ENCODE assay signal across 8 cellular contexts in genomic region chr3:70550723-70551319, GRCh38.
A peak's percentile ranks its signal among the peaks of the same experiment; 100 is the strongest.
DNase-seq lines count a peak whose midpoint lies in the region; ATAC-seq and TF ChIP-seq lines count a peak whose summit lies in the region.

No MANE protein-coding gene starts in this region.

- peaks cover 6% of the 10 kb centered on the region for H3K27me3 ChIP-seq in RWPE2 (ENCODE audit: insufficient read depth, poor library complexity, severe bottlenecking)
- no peaks in the 10 kb centered on the region for H3K27me3 ChIP-seq in cardiac muscle cell
- no peaks in the 10 kb centered on the region for H3K27me3 ChIP-seq in spleen (replicated peaks in 1 of 7)

- intact Hi-C loops in spleen (cut with DNase I; ENCODE audit: low total_unique reads): loop anchor here (5.0 kb wide), 1 partner anchor 1036 kb away; no protein-coding TSS in a partner anchor

- peak; percentile 46 for DNase-seq in AG10803 (ENCODE audit: low read depth)
- no peak for DNase-seq in RWPE2 (ENCODE audit: low spot score)
- peak; percentile 50 for DNase-seq in activated T-helper 9 cell treated with anti-CD3 and anti-CD28 coated beads, Interleukin-2, amount 50 U/mL, for 16 hours (ENCODE audit: low read depth)
- DNase-seq in cardiac muscle cell (ENCODE audit: low read depth in 1 of 2, low spot score in 1 of 2): peak; percentile 39 to 73
- peak; percentile 87 for DNase-seq in spleen
- DNase-seq in mesenteric fat pad (ENCODE audit: low spot score): no peak

- H3K27ac ChIP-seq in RWPE2 (ENCODE audit: poor library complexity, severe bottlenecking) (no peak overlapping the region), cardiac muscle cell (no peak overlapping the region), spleen (no peak overlapping the region)

- H3K4me3 ChIP-seq in AG10803 (ENCODE audit: low read length): no peak overlapping the region
- no peak overlapping the region for H3K4me3 ChIP-seq in RWPE2 (ENCODE audit: severe bottlenecking)
- no peak overlapping the region for H3K4me3 ChIP-seq in cardiac muscle cell
- H3K4me3 ChIP-seq in spleen: no peak overlapping the region

- ATAC-seq in GM18861 (IDR thresholded peaks at IDR 0.05; ENCODE audit: unreplicated experiment) (peak; percentile 73), HG03139 (IDR thresholded peaks at IDR 0.05; ENCODE audit: unreplicated experiment) (peak; percentile 92), RWPE2 (ENCODE audit: low read depth) (peak; percentile 70)

- TF ChIP-seq POLR2A in spleen (IDR thresholded peaks at IDR 0.05): no peak

- H3K4me1 ChIP-seq in RWPE2 (ENCODE audit: insufficient read depth, poor library complexity, severe bottlenecking) (no peaks in the 10 kb centered on the region), cardiac muscle cell (ENCODE audit: low read depth) (peaks cover 13% of the 10 kb centered on the region), spleen (no peaks in the 10 kb centered on the region)

- H3K36me3 ChIP-seq in RWPE2 (ENCODE audit: low read depth): no peaks in the 10 kb centered on the region
- H3K36me3 ChIP-seq in cardiac muscle cell: no peaks in the 10 kb centered on the region
- H3K36me3 ChIP-seq in spleen: no peaks in the 10 kb centered on the region

- WGBS in spleen, 5 donors: 42 to 50% (median 46%) methylated on average over 7 to 9 of the region's 9 CpGs

- TF ChIP-seq CTCF in AG10803 (conservative IDR thresholded peaks at IDR 0.05; ENCODE audit: low read length): peak; percentile 81
- TF ChIP-seq CTCF in RWPE2 (IDR thresholded peaks at IDR 0.05; ENCODE audit: poor library complexity, severe bottlenecking): peak; percentile 70
- peak; percentile 80 for TF ChIP-seq CTCF in cardiac muscle cell (IDR thresholded peaks at IDR 0.05; ENCODE audit: low read depth, low read length)
- peak; percentile 25 to 86 (median 65) for TF ChIP-seq CTCF in spleen (IDR thresholded peaks at IDR 0.05 in 8 of 11, conservative IDR thresholded peaks at IDR 0.05 in 3 of 11)

- no peaks in the 10 kb centered on the region for H3K9me3 ChIP-seq in RWPE2 (ENCODE audit: severe bottlenecking)
- H3K9me3 ChIP-seq in cardiac muscle cell (ENCODE audit: low read depth): no peaks in the 10 kb centered on the region
- no peaks in the 10 kb centered on the region for H3K9me3 ChIP-seq in spleen

Comparison
In these comparisons a context has a peak if more than half of its experiments do, and no peak if none do; other contexts are left out.
1. DNase-seq: peak in AG10803 (single experiment), activated T-helper 9 cell treated with anti-CD3 and anti-CD28 coated beads, Interleukin-2, amount 50 U/mL, for 16 hours (single experiment), cardiac muscle cell (2 of 2) and spleen (single experiment); none in RWPE2 (single experiment) and mesenteric fat pad (single experiment).
2. Peak in every context shown above with its lines, with median percentiles within 50 percentile points of each other: CTCF ChIP-seq and ATAC-seq.